ENCODE assay signal across 18 cellular contexts in genomic region chr7:48781783-48782182, GRCh38.
DNase-seq lines count a peak whose midpoint lies in the region; ATAC-seq and TF ChIP-seq lines count a peak whose summit lies in the region.
"Had no signal": no experiment of that assay in that cellular context is flagged by ENCODE, and none has a peak within 500 bp of the region (broad histone marks: within the 10 kb centered on the region; RNA-seq: fewer than 3 reads in every experiment).

No MANE protein-coding gene starts in this region.

- intact Hi-C loops in PC-3 (cut with micrococcal nuclease): no loop called here
- intact Hi-C loops in cardiac septum (cut with DNase I): no loop called here

- no peak overlapping the region for H3K23ac ChIP-seq in trophoblast cell (ENCODE audit: low read length)

- H3K79me1 ChIP-seq in trophoblast cell (ENCODE audit: low read length): no peaks in the 10 kb centered on the region

- H3K36me3 Mint-ChIP-seq in naive thymus-derived CD8-positive, alpha-beta T cell: no peaks in the 10 kb centered on the region
- H3K36me3 Mint-ChIP-seq: CD14-positive monocyte had no signal

- no peak overlapping the region for H3K4me2 ChIP-seq in PC-3 (ENCODE audit: low read length)
- H3K4me2 ChIP-seq in trophoblast cell (ENCODE audit: low read length): no peak overlapping the region
- H3K4me2 ChIP-seq: GM23338, KMS-11 had no signal

- H3K27ac Mint-ChIP-seq in naive thymus-derived CD8-positive, alpha-beta T cell: no peak overlapping the region
- H3K27ac Mint-ChIP-seq: CD14-positive monocyte, GM23338 had no signal

- CTCF ChIA-PET in PC-3 (lab: Charles Lee): no interaction called here

- H3K4me1 ChIP-seq in PC-3 (ENCODE audit: insufficient read depth, low read length): peaks cover 8% of the 10 kb centered on the region; the same call in 1 of the 2 replicates
- H3K4me1 ChIP-seq in trophoblast cell (ENCODE audit: control insufficient read depth in 1 of 2, insufficient read depth in 2 of 2, low read length in 2 of 2): no peaks in the 10 kb centered on the region
- H3K4me1 ChIP-seq: adrenal gland, lower lobe of right lung, vagina had no signal

- H3K36me3 ChIP-seq in PC-3 (ENCODE audit: low read depth, low read length) (no peaks in the 10 kb centered on the region), trophoblast cell (ENCODE audit: control insufficient read depth in 1 of 2, insufficient read depth in 2 of 2, low read length in 2 of 2) (no peaks in the 10 kb centered on the region)
- H3K36me3 ChIP-seq: adrenal gland, lower lobe of right lung, vagina had no signal

- no peak overlapping the region for H4K91ac ChIP-seq in trophoblast cell (ENCODE audit: low read depth, low read length)

- ATAC-seq in PC-3: peak; percentile 87
- ATAC-seq in naive thymus-derived CD8-positive, alpha-beta T cell: no peak
- ATAC-seq: activated CD4-positive, CD25-positive, alpha-beta regulatory T cell treated with anti-CD3 and anti-CD28 coated beads, Interleukin-2, amount 50 U/mL, for 24 hours; GM23338; lower lobe of right lung had no signal

- WGBS in trophoblast cell (ENCODE audit: extremely low coverage, insufficient coverage, insufficient read length): no CpG with 5 or more reads among the region's 2 CpGs

- no TSS peak for BruUV-seq in PC-3 (replicated peaks; lab: Mats Ljungman, UMichigan)

- no peak overlapping the region for H2AK5ac ChIP-seq in trophoblast cell (ENCODE audit: low read length)

- peak; percentile 88 for DNase-seq in DMS53 (lab: John Stamatoyannopoulos, UW)
- peak; percentile 50 for DNase-seq in HT1080 (ENCODE audit: low read depth)
- DNase-seq in PC-3: peak; percentile 51
- peak; percentile 48 for DNase-seq in epithelial cell of prostate (ENCODE audit: low read depth, low spot score)
- no peak for DNase-seq in naive thymus-derived CD8-positive, alpha-beta T cell
- DNase-seq in SW 1271 (lab: John Stamatoyannopoulos, UW): no peak
- DNase-seq in trophoblast cell: no peak
- no peak for DNase-seq in cardiac septum (ENCODE audit: low spot score)
- DNase-seq: adrenal gland; cortex of kidney; lower lobe of right lung; stimulated activated CD4-positive, alpha-beta T cell treated with anti-CD3 and anti-CD28 coated beads, Interleukin-1b, Interleukin-23, amount 100 ng/mL, for 48 hours had no signal

- H3F3A ChIP-seq in PC-3 (ENCODE audit: low read length, unreplicated experiment): no peaks in the 10 kb centered on the region

- H3K14ac ChIP-seq in trophoblast cell (ENCODE audit: low read length): no peak overlapping the region

- no peaks in the 10 kb centered on the region for H3K79me2 ChIP-seq in PC-3 (ENCODE audit: low read length)
- H3K79me2 ChIP-seq in trophoblast cell (ENCODE audit: control insufficient read depth, insufficient read depth, low read length, poor library complexity): no peaks in the 10 kb centered on the region

- H2AFZ ChIP-seq in PC-3 (ENCODE audit: low read length): no peak overlapping the region
- H2AFZ ChIP-seq in trophoblast cell (ENCODE audit: insufficient read depth, low read length, poor library complexity): no peak overlapping the region
- H2AFZ ChIP-seq: GM23338 had no signal

- POLR2A ChIA-PET in PC-3 (lab: Charles Lee; ENCODE audit: unreplicated experiment): no interaction called here
- POLR2A ChIA-PET in naive thymus-derived CD8-positive, alpha-beta T cell (lab: Charles Lee): no interaction called here

- H3K9me3 ChIP-seq in PC-3 (ENCODE audit: low read length) (no peaks in the 10 kb centered on the region), trophoblast cell (ENCODE audit: insufficient read depth, low read depth, low read length) (peaks cover 3% of the 10 kb centered on the region)
- H3K9me3 ChIP-seq: adrenal gland, lower lobe of right lung, vagina had no signal

- H4K8ac ChIP-seq in trophoblast cell (ENCODE audit: low read depth, low read length): no peak overlapping the region

- H3K4ac ChIP-seq in trophoblast cell (ENCODE audit: low read depth, low read length): no peak overlapping the region

- no peak overlapping the region for H2BK12ac ChIP-seq in trophoblast cell (ENCODE audit: low read length)

- peaks cover 10% of the 10 kb centered on the region; the same call in 1 of the 2 replicates for H3K27me3 ChIP-seq in PC-3 (ENCODE audit: low read length)
- H3K27me3 ChIP-seq in trophoblast cell (ENCODE audit: insufficient read depth, low read length): no peaks in the 10 kb centered on the region
- H3K27me3 ChIP-seq: adrenal gland, vagina had no signal

- H3K18ac ChIP-seq in trophoblast cell (ENCODE audit: low read length): no peak overlapping the region

- H3K4me1 Mint-ChIP-seq in naive thymus-derived CD8-positive, alpha-beta T cell: no peaks in the 10 kb centered on the region
- H3K4me1 Mint-ChIP-seq: CD14-positive monocyte, GM23338, neural crest cell had no signal

- no peak overlapping the region for H2BK5ac ChIP-seq in trophoblast cell (ENCODE audit: low read depth, low read length, poor library complexity)

- H3K9me3 Mint-ChIP-seq in naive thymus-derived CD8-positive, alpha-beta T cell: peaks cover 2 to 13% (median 7%) of the 10 kb centered on the region in 9 donors
- H3K9me3 Mint-ChIP-seq: neural crest cell had no signal

- H2BK120ac ChIP-seq in trophoblast cell (ENCODE audit: insufficient read depth, low read length, poor library complexity): no peak overlapping the region

- H3K4me3 Mint-ChIP-seq in naive thymus-derived CD8-positive, alpha-beta T cell: no peak overlapping the region
- H3K4me3 Mint-ChIP-seq: CD14-positive monocyte, GM23338, neural crest cell had no signal

- H3K27ac ChIP-seq in PC-3 (ENCODE audit: low read length) (no peak overlapping the region), epithelial cell of prostate (no peak overlapping the region), trophoblast cell (ENCODE audit: low read depth, low read length) (no peak overlapping the region)
- H3K27ac ChIP-seq: adrenal gland, KMS-11, lower lobe of right lung, vagina had no signal

- H3K9me2 ChIP-seq in PC-3 (replicated peaks; ENCODE audit: low read length): no peaks in the 10 kb centered on the region

- no peak overlapping the region for H4K12ac ChIP-seq in trophoblast cell (ENCODE audit: low read depth, low read length)

- peaks cover 0 to 5% (median 0%) of the 10 kb centered on the region in 5 donors for H3K27me3 Mint-ChIP-seq in naive thymus-derived CD8-positive, alpha-beta T cell

- no peak overlapping the region for H3K4me3 ChIP-seq in PC-3 (ENCODE audit: low read length)
- no peak overlapping the region for H3K4me3 ChIP-seq in trophoblast cell (ENCODE audit: low read depth, low read length)
- H3K4me3 ChIP-seq: adrenal gland, GM23338, lower lobe of right lung, vagina had no signal

- no peak for TF ChIP-seq CTCF in PC-3 (conservative IDR thresholded peaks at IDR 0.05; ENCODE audit: low read depth, low read length)

- H3K9ac ChIP-seq in PC-3 (ENCODE audit: low read length): no peak overlapping the region
- no peak overlapping the region for H3K9ac ChIP-seq in trophoblast cell (ENCODE audit: low read length)
- H3K9ac ChIP-seq: KMS-11 had no signal

- H4K20me1 ChIP-seq in PC-3 (ENCODE audit: low read length): no peaks in the 10 kb centered on the region

Comparison
In these comparisons a context has a peak if more than half of its experiments do, and no peak if none do; other contexts are left out.
1. DNase-seq: peak in DMS53 (single experiment), HT1080 (single experiment), PC-3 (single experiment) and epithelial cell of prostate (single experiment); none in naive thymus-derived CD8-positive, alpha-beta T cell (0 of 10), SW 1271 (0 of 2), trophoblast cell (0 of 2) and cardiac septum (single experiment).